In the genomic region with DNA sequence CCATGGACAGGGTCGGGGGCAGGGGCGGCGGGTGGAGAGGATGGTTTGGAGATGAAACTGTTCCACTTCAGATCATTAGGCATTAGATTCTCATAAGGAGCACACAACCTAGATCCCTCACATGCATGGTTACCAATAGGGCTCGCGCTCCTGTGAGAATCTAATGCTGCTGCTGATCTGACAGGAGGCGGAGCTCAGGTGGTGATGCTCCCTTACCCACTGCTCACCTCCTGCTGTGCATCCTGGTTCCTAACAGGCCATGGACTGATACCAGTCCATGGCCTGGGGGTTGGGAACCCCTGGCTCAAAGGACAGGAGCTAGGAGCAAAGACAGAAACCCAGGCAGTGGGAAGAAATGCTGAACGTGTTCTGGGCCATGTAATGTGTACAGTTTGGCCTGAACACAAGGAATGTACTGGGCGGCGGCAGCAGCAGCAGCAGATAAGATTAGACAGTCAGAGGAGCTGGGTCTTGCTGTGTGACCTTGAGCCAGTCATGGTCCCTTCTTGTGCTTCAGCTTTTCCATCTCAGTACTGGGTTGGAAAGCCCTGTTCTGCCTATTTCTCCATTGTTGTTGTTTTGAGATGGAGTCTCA, we compare ENCODE assay signal across 12 cellular contexts.
"Had no signal": no experiment of that assay in that cellular context is flagged by ENCODE, and none has a peak within 500 bp of the region (broad histone marks: within the 10 kb centered on the region; RNA-seq: fewer than 3 reads in every experiment).

No MANE protein-coding gene starts in this region.

- H3K27ac ChIP-seq: coronary artery, parathyroid adenoma, tibial artery, uterus had no signal

- DNase-seq: activated CD4-positive, CD25-positive, alpha-beta regulatory T cell treated with anti-CD3 and anti-CD28 coated beads, Interleukin-2, amount 50 U/mL, for 72 hours; activated CD8-positive, alpha-beta memory T cell treated with anti-CD3 and anti-CD28 coated beads, Interleukin-2, amount 50 U/mL, for 4 hours; activated CD8-positive, alpha-beta T cell treated with anti-CD3 and anti-CD28 coated beads for 36 hours; activated naive CD4-positive, alpha-beta T cell; activated T-cell treated with anti-CD3 and anti-CD28 coated beads, Interleukin-2, amount 50 U/mL, for 72 hours; effector CD4-positive, alpha-beta T cell; stimulated activated CD4-positive, alpha-beta T cell treated with anti-CD3 and anti-CD28 coated beads, Interleukin-15, amount 100 ng/mL, for 24 hours; stimulated activated CD4-positive, alpha-beta T cell treated with anti-CD3 and anti-CD28 coated beads, Interleukin-4, amount 100 ng/mL, for 4 hours; tibial artery; uterus had no signal

- H2AFZ ChIP-seq: parathyroid adenoma had no signal

- H3K9me3 ChIP-seq: tibial artery, uterus had no signal

- H3K9me3 Mint-ChIP-seq: activated CD8-positive, alpha-beta T cell treated with anti-CD3 and anti-CD28 coated beads for 36 hours; activated T-cell treated with anti-CD3 and anti-CD28 coated beads, Interleukin-2, amount 50 U/mL, for 72 hours had no signal

- H3K9ac ChIP-seq: parathyroid adenoma had no signal

- H3K4me3 ChIP-seq: coronary artery, tibial artery, uterus had no signal

- H3K27ac Mint-ChIP-seq: activated CD8-positive, alpha-beta T cell treated with anti-CD3 and anti-CD28 coated beads for 36 hours; activated T-cell treated with anti-CD3 and anti-CD28 coated beads, Interleukin-2, amount 50 U/mL, for 72 hours had no signal

- H3K4me3 Mint-ChIP-seq: activated CD8-positive, alpha-beta T cell treated with anti-CD3 and anti-CD28 coated beads for 36 hours; activated T-cell treated with anti-CD3 and anti-CD28 coated beads, Interleukin-2, amount 50 U/mL, for 72 hours had no signal

- H3K79me2 ChIP-seq: parathyroid adenoma had no signal

- H3K27me3 Mint-ChIP-seq: activated CD8-positive, alpha-beta T cell treated with anti-CD3 and anti-CD28 coated beads for 36 hours had no signal

- H3K36me3 ChIP-seq: tibial artery, uterus had no signal

- H3K4me1 ChIP-seq: parathyroid adenoma, uterus had no signal

- H3K27me3 ChIP-seq: uterus had no signal
